In genomic region chr22:17921871-17922821, GRCh38 we compare ENCODE assay signal across 2 cellular contexts.
TF ChIP-seq lines count a peak whose summit lies in the region.

No MANE protein-coding gene starts in this region.

TF ChIP-seq in SK-N-SH, 30 proteins besides CTCF, POLR2A, EP300 and RAD21 (continued from another document):
- no peak for TF ChIP-seq ZBTB33 (IDR thresholded peaks at IDR 0.05; ENCODE audit: borderline replicate concordance, low read depth)
- TF ChIP-seq RFX5 (IDR thresholded peaks at IDR 0.05; ENCODE audit: low read length) = no peak
- no peak for TF ChIP-seq MXI1 (IDR thresholded peaks at IDR 0.05; ENCODE audit: low read depth, low read length)

TF ChIP-seq in SK-N-SH treated with all-trans-retinoic acid at 6 μM for 48 hours, 23 proteins besides CTCF, POLR2A, EP300 and RAD21 (continued from another document):
- TF ChIP-seq, protein P1, sequence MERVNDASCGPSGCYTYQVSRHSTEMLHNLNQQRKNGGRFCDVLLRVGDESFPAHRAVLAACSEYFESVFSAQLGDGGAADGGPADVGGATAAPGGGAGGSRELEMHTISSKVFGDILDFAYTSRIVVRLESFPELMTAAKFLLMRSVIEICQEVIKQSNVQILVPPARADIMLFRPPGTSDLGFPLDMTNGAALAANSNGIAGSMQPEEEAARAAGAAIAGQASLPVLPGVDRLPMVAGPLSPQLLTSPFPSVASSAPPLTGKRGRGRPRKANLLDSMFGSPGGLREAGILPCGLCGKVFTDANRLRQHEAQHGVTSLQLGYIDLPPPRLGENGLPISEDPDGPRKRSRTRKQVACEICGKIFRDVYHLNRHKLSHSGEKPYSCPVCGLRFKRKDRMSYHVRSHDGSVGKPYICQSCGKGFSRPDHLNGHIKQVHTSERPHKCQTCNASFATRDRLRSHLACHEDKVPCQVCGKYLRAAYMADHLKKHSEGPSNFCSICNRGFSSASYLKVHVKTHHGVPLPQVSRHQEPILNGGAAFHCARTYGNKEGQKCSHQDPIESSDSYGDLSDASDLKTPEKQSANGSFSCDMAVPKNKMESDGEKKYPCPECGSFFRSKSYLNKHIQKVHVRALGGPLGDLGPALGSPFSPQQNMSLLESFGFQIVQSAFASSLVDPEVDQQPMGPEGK (CRISPR knock-in tag; IDR thresholded peaks at IDR 0.05; ENCODE audit: borderline replicate concordance) = no peak
- no peak for TF ChIP-seq POU6F1 (CRISPR knock-in tag; IDR thresholded peaks at IDR 0.05; ENCODE audit: borderline replicate concordance, low read depth)
- no peak for TF ChIP-seq ZFP30 (CRISPR knock-in tag; IDR thresholded peaks at IDR 0.05)
- no peak for TF ChIP-seq ISL1 (CRISPR knock-in tag; IDR thresholded peaks at IDR 0.05)
- no peak for TF ChIP-seq ZFP3 (CRISPR knock-in tag; IDR thresholded peaks at IDR 0.05)
